ENCODE assay signal across 13 cellular contexts in the genomic region with DNA sequence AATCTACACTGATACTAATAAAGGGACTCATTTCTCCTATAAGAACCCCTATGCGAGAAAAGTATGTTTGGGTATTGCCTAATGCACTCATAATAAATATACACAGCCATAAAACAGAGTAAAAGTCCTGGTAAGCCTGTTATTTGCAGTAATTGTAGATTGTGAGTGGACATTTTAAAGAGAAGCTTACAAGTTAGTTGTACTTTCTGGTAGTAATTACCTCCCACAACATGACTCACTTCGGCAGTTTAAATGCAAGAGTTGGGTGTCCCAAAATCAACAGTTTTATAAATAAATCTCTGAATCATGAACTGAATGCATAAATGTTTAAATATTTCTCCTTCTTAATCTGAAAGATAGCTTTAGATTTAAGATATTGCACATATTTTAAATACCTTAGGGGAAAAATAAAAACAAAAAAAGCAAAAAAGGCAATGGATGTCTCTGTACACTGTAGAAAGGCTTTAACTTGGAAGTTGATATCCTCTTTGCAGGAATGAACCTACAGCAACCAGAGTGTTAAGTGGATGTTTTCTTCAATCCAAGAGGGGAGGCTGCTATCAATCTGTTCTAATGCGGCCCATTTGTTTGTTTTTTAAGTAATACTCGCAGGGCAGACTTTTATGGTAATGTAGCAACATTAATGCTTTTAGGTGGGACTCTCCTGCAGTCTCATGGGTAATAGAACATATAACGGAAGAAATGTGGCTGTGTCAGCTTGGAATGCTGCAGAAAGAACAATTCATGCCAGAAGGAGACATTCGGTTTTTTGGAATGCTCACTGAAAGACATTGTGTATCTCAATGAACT. TPM values are rescaled to one million over a fixed set of nuclear protein-coding genes. Genes with fewer than 3 reads are reported as not detected.
A peak's percentile ranks its signal among the peaks of the same experiment; 100 is the strongest.
DNase-seq lines count a peak whose midpoint lies in the region; ATAC-seq, FAIRE-seq and TF ChIP-seq lines count a peak whose summit lies in the region.
"Had no signal": no experiment of that assay in that cellular context is flagged by ENCODE, and none has a peak within 500 bp of the region (broad histone marks: within the 10 kb centered on the region; RNA-seq: fewer than 3 reads in every experiment).

No MANE protein-coding gene starts in this region.

- ATAC-seq in IMR-90 (ENCODE audit: low read depth) = peak; percentile 83
- ATAC-seq in HG02571 (IDR thresholded peaks at IDR 0.05; ENCODE audit: unreplicated experiment) = no peak
- no peak for ATAC-seq in esophagus mucosa

- H4K91ac ChIP-seq in IMR-90 (ENCODE audit: insufficient read depth, low read depth, low read length) = peak overlapping the region; percentile 16

- peaks cover 21% of the 10 kb centered on the region for H3K4me1 ChIP-seq in IMR-90 (ENCODE audit: control insufficient read depth, insufficient read depth, low read length)
- H3K4me1 ChIP-seq in endothelial cell of umbilical vein (ENCODE audit: control insufficient read depth, extremely low read depth, insufficient read depth, low read length) = no peaks in the 10 kb centered on the region
- H3K4me1 ChIP-seq: BLaER1 treated with 17β-estradiol and CSF1 and Interleukin-3, amounts not matched to agents 10 nM and 100 nM had no signal

- in situ Hi-C loops in IMR-90 (cut with MboI; ENCODE audit: low sequenced_read_pairs) = no loop called here

- H2AK5ac ChIP-seq in IMR-90 (ENCODE audit: low read depth, low read length) = no peak overlapping the region

- H3K9me3 Mint-ChIP-seq in nephron = no peaks in the 10 kb centered on the region
- H3K9me3 Mint-ChIP-seq: activated T-cell treated with anti-CD3 and anti-CD28 coated beads, Interleukin-2, amount 50 U/mL, for 24 hours had no signal

- peak overlapping the region; percentile 98 for H2BK20ac ChIP-seq in IMR-90 (ENCODE audit: low read depth, low read length)

- H3K9me3 ChIP-seq in AG04450 (ENCODE audit: control insufficient read depth, insufficient read depth, low read length) = no peaks in the 10 kb centered on the region
- no peaks in the 10 kb centered on the region for H3K9me3 ChIP-seq in IMR-90 (ENCODE audit: control insufficient read depth, insufficient read depth, low read length)
- H3K9me3 ChIP-seq in endothelial cell of umbilical vein (replicated peaks; ENCODE audit: control insufficient read depth, insufficient read depth, low read length) = no peaks in the 10 kb centered on the region
- H3K9me3 ChIP-seq: BLaER1 treated with 17β-estradiol and CSF1 and Interleukin-3, amounts not matched to agents 10 nM and 100 nM had no signal

- H4K5ac ChIP-seq in IMR-90 (ENCODE audit: low read depth, low read length) = peak overlapping the region; percentile 16; the same call in 1 of the 2 replicates

- no peak for TF ChIP-seq CTCF in AG04450 (IDR thresholded peaks at IDR 0.05; ENCODE audit: low read depth, low read length)
- no peak for TF ChIP-seq CTCF in IMR-90 (conservative IDR thresholded peaks at IDR 0.05; ENCODE audit: low read depth, low read length)
- TF ChIP-seq CTCF in endothelial cell of umbilical vein (IDR thresholded peaks at IDR 0.05; ENCODE audit: extremely low read depth in 1 of 2, insufficient read depth in 1 of 2, low read depth in 1 of 2, low read length in 2 of 2) = no peak
- no peak for TF ChIP-seq CTCF in nephron (IDR thresholded peaks at IDR 0.05; ENCODE audit: unreplicated experiment in 3 of 3)

- H2AFZ ChIP-seq in IMR-90 (replicated peaks; ENCODE audit: low read length, poor library complexity) = no peak overlapping the region
- peak overlapping the region; percentile 19 for H2AFZ ChIP-seq in endothelial cell of umbilical vein (ENCODE audit: low read depth, low read length)
- H2AFZ ChIP-seq: PC-9 had no signal

- peaks cover 14% of the 10 kb centered on the region for H3K9me1 ChIP-seq in IMR-90 (ENCODE audit: insufficient read depth, low read length)
- H3K9me1 ChIP-seq in endothelial cell of umbilical vein (replicated peaks; ENCODE audit: control insufficient read depth, extremely low read depth, insufficient read depth, low read length) = no peaks in the 10 kb centered on the region

- POLR2A ChIA-PET in AG04450 (lab: Yijun Ruan, JAX) = interaction anchor here (0.6 to 1.7 kb wide), 6 partner anchors 42 to 629 kb away, joined by 3 to 6 read pairs (median 5); partner anchors contain the start of gene ZNF438
- POLR2A ChIA-PET in IMR-90 (lab: Charles Lee; ENCODE audit: unreplicated experiment) = interaction anchor here (0.6 to 1.6 kb wide), 7 partner anchors 12 to 525 kb away, joined by 3 to 8 read pairs (median 3); no protein-coding TSS in a partner anchor
- POLR2A ChIA-PET in endothelial cell of umbilical vein (lab: Charles Lee) = no interaction called here

- peaks cover 10 to 34% of the 10 kb centered on the region in 2 experiments; a peak in 3 of 4 replicates for H3K79me1 ChIP-seq in IMR-90 (ENCODE audit: low read depth in 1 of 2, low read length in 2 of 2)

- H3K27me3 ChIP-seq in AG04450 (ENCODE audit: control insufficient read depth, insufficient read depth, low read length) (no peaks in the 10 kb centered on the region), IMR-90 (ENCODE audit: control insufficient read depth, insufficient read depth, low read length) (no peaks in the 10 kb centered on the region), endothelial cell of umbilical vein (ENCODE audit: control insufficient read depth in 2 of 2, insufficient read depth in 2 of 2, low read length in 2 of 2) (no peaks in the 10 kb centered on the region)
- H3K27me3 ChIP-seq: BLaER1 treated with 17β-estradiol and CSF1 and Interleukin-3, amounts not matched to agents 10 nM and 100 nM had no signal

- peak; percentile 4 for FAIRE-seq in endothelial cell of umbilical vein (lab: Jason Lieb, UNC)
- no peak for FAIRE-seq in GM19239 (lab: Jason Lieb, UNC)

- H3K9ac ChIP-seq in IMR-90 (ENCODE audit: low read depth, low read length) (peak overlapping the region; percentile 84; the same call in 1 of the 2 replicates), endothelial cell of umbilical vein (replicated peaks; ENCODE audit: extremely low read depth, insufficient read depth, low read length) (no peak overlapping the region)
- H3K9ac ChIP-seq: BLaER1 treated with 17β-estradiol and CSF1 and Interleukin-3, amounts not matched to agents 10 nM and 100 nM had no signal

- WGBS in IMR-90 (ENCODE audit: extremely low coverage in 2 of 2, insufficient read length in 1 of 2), 2 experiments = no CpG with 5 or more reads among the region's 6 CpGs

- H3K27ac Mint-ChIP-seq in nephron = peak overlapping the region; percentile 86 to 91 (median 89)
- H3K27ac Mint-ChIP-seq: activated T-cell treated with anti-CD3 and anti-CD28 coated beads, Interleukin-2, amount 50 U/mL, for 24 hours had no signal

- peak overlapping the region; percentile 62 for H3K27ac ChIP-seq in AG04450 (ENCODE audit: low read depth, low read length)
- H3K27ac ChIP-seq in IMR-90 (ENCODE audit: insufficient read depth, low read length) = peak overlapping the region; percentile 88
- H3K27ac ChIP-seq in endothelial cell of umbilical vein (ENCODE audit: insufficient read depth, low read depth, low read length) = no peak overlapping the region
- H3K27ac ChIP-seq: BLaER1 treated with 17β-estradiol and CSF1 and Interleukin-3, amounts not matched to agents 10 nM and 100 nM; PC-9 had no signal

- peak overlapping the region; percentile 98; the same call in 1 of the 2 replicates for H3K4ac ChIP-seq in IMR-90 (ENCODE audit: low read depth, low read length)

- peak overlapping the region; percentile 91; the same call in 1 of the 2 replicates for H3K18ac ChIP-seq in IMR-90 (ENCODE audit: low read depth, low read length)

- intact Hi-C loops in IMR-90 (cut with micrococcal nuclease) (loop anchor here (1.0 to 10.0 kb wide), 5 partner anchors 58 to 507 kb away; partner anchors contain the start of gene ZEB1), endothelial cell of umbilical vein (cut with micrococcal nuclease) (no loop called here)

- no peaks in the 10 kb centered on the region for H3K79me2 ChIP-seq in endothelial cell of umbilical vein (ENCODE audit: control insufficient read depth, insufficient read depth, low read length)

- BruUV-seq in IMR-90 (replicated peaks; lab: Mats Ljungman, UMichigan) = no TSS peak
- BruUV-seq in endothelial cell of umbilical vein (replicated peaks; lab: Mats Ljungman, UMichigan) = no TSS peak

- H3K14ac ChIP-seq in IMR-90 (replicated peaks; ENCODE audit: low read depth, low read length) = peak overlapping the region; percentile 90; the same call in 1 of the 2 replicates

- H3K4me3 ChIP-seq in AG04450 (ENCODE audit: low read depth, low read length) = peak overlapping the region; percentile 11
- no peak overlapping the region; the same call in 1 of the 2 replicates for H3K4me3 ChIP-seq in IMR-90 (ENCODE audit: insufficient read depth, low read depth, low read length)
- no peak overlapping the region for H3K4me3 ChIP-seq in endothelial cell of umbilical vein (replicated peaks in 1 of 3; ENCODE audit: insufficient read depth in 1 of 3, low read depth in 1 of 3, low read length in 3 of 3)
- H3K4me3 ChIP-seq: BLaER1 treated with 17β-estradiol and CSF1 and Interleukin-3, amounts not matched to agents 10 nM and 100 nM; PC-9 had no signal

- no peaks in the 10 kb centered on the region for H3K27me3 Mint-ChIP-seq in nephron (ENCODE audit: low read depth)

- no peaks in the 10 kb centered on the region for H3K36me3 Mint-ChIP-seq in nephron (ENCODE audit: low read depth)

- no peak; the same call in 1 of the 2 replicates for TF ChIP-seq RAD21 in IMR-90 (IDR thresholded peaks at IDR 0.05; ENCODE audit: low read length)

- H2BK5ac ChIP-seq in IMR-90 (ENCODE audit: low read depth, low read length, poor library complexity, severe bottlenecking) = peak overlapping the region; percentile 95

- H2BK15ac ChIP-seq in IMR-90 (ENCODE audit: low read depth, low read length) = 0 out of 3 replicates have a peak overlapping the region, but pooled peaks have one; percentile 3

- no peaks in the 10 kb centered on the region for H3K36me3 ChIP-seq in IMR-90 (ENCODE audit: control insufficient read depth, insufficient read depth, low read length)
- H3K36me3 ChIP-seq in endothelial cell of umbilical vein (ENCODE audit: control insufficient read depth in 2 of 2, extremely low read depth in 1 of 2, insufficient read depth in 2 of 2, low read length in 2 of 2) = no peaks in the 10 kb centered on the region
- H3K36me3 ChIP-seq: BLaER1 treated with 17β-estradiol and CSF1 and Interleukin-3, amounts not matched to agents 10 nM and 100 nM had no signal

- peak overlapping the region; percentile 58; the same call in 1 of the 2 replicates for H3K4me2 ChIP-seq in IMR-90 (ENCODE audit: low read depth, low read length)
- H3K4me2 ChIP-seq in endothelial cell of umbilical vein (ENCODE audit: insufficient read depth, low read length) = no peak overlapping the region
- H3K4me2 ChIP-seq: BLaER1 treated with 17β-estradiol and CSF1 and Interleukin-3, amounts not matched to agents 10 nM and 100 nM; PC-9 had no signal

- H4K8ac ChIP-seq in IMR-90 (ENCODE audit: low read depth in 2 of 2, low read length in 2 of 2) = peak overlapping the region; percentile 79 to 91; a peak in 3 of 4 replicates

- H2AK9ac ChIP-seq in IMR-90 (replicated peaks; ENCODE audit: low read depth, low read length, poor library complexity) = no peak overlapping the region

- H3K4me3 Mint-ChIP-seq in nephron = peak overlapping the region in 1 of 3 experiments; percentile 35
- H3K4me3 Mint-ChIP-seq: activated T-cell treated with anti-CD3 and anti-CD28 coated beads, Interleukin-2, amount 50 U/mL, for 24 hours had no signal

- peaks cover 37% of the 10 kb centered on the region for H3K4me1 Mint-ChIP-seq in nephron

- DNase-seq in AG04450 (ENCODE audit: low read depth, low spot score) = peak; percentile 81
- peak; percentile 94 for DNase-seq in IMR-90
- DNase-seq in endothelial cell of umbilical vein (ENCODE audit: low read depth, low spot score) = no peak
- DNase-seq in hippocampal formation (lab: John Stamatoyannopoulos, UW) = no peak
- DNase-seq in GM19239 (ENCODE audit: insufficient read length, low spot score) = no peak
- DNase-seq: activated T-cell treated with anti-CD3 and anti-CD28 coated beads, Interleukin-2, amount 50 U/mL, for 24 hours; NCI-H1436; PC-9; stimulated activated CD4-positive, alpha-beta T cell treated with anti-CD3 and anti-CD28 coated beads, Interleukin-2, amount 100 ng/mL, for 48 hours had no signal

- peak overlapping the region; percentile 100 for H2BK120ac ChIP-seq in IMR-90 (ENCODE audit: low read depth, low read length)

- peak overlapping the region; percentile 97 for H3K23ac ChIP-seq in IMR-90 (ENCODE audit: low read depth, low read length)

- H4K20me1 ChIP-seq in IMR-90 (ENCODE audit: insufficient read depth, low read length) = no peaks in the 10 kb centered on the region
- no peaks in the 10 kb centered on the region for H4K20me1 ChIP-seq in endothelial cell of umbilical vein (replicated peaks; ENCODE audit: control insufficient read depth, extremely low read depth, insufficient read depth, low read length)
- H4K20me1 ChIP-seq: BLaER1 treated with 17β-estradiol and CSF1 and Interleukin-3, amounts not matched to agents 10 nM and 100 nM had no signal

- CTCF ChIA-PET in AG04450 (lab: Charles Lee) (interaction anchor here (0.8 to 1.1 kb wide), 2 partner anchors 15 to 574 kb away, joined by 3 read pairs; no protein-coding TSS in a partner anchor), IMR-90 (lab: Yijun Ruan, JAX) (interaction anchor here (1.1 to 1.5 kb wide), 2 partner anchors 234 to 510 kb away, joined by 3 to 5 read pairs; no protein-coding TSS in a partner anchor), endothelial cell of umbilical vein (lab: Charles Lee) (no interaction called here)

- TF ChIP-seq POLR2A in IMR-90 (IDR thresholded peaks at IDR 0.05; ENCODE audit: low read depth, low read length) (no peak), endothelial cell of umbilical vein (IDR thresholded peaks at IDR 0.05; ENCODE audit: low read depth, low read length) (no peak)

- peak overlapping the region; percentile 98 for H3K56ac ChIP-seq in IMR-90 (ENCODE audit: extremely low read depth, insufficient read depth, low read length)

- dilution Hi-C loops in IMR-90 (cut with HindIII; ENCODE audit: low sequenced_read_pairs, unreplicated experiment) (no loop called here), endothelial cell of umbilical vein (cut with MboI; ENCODE audit: extremely low pct_ligation_motif_present, low sequenced_read_pairs) (no loop called here)

RNA-seq across cellular contexts. Expression of gene ZEB1, which starts 57.3 kb away (rescaled TPM):
- polyA plus RNA-seq in AG04450 (2011; rRNA removed) = 128 and 154 TPM in 2 replicates
- polyA minus RNA-seq in AG04450 (2011; rRNA and poly(A)+ RNA removed) = 224 and 338 TPM in 2 replicates
- 108 and 139 TPM in 2 replicates for total RNA-seq in IMR-90 (2012; rRNA removed)
- polyA plus RNA-seq in IMR-90 (2012; rRNA removed) = 21.7 and 23.7 TPM in 2 replicates
- polyA plus RNA-seq in IMR-90 (2012; cell fraction: cytosol; rRNA removed) = 5.6 and 6.0 TPM in 2 replicates
- 8.5 and 80.1 TPM in 2 replicates for polyA plus RNA-seq in IMR-90 (2012; cell fraction: nucleus; rRNA removed; ENCODE audit: low replicate concordance)
- 117 and 130 TPM in 2 replicates for total RNA-seq in endothelial cell of umbilical vein
- polyA plus RNA-seq in endothelial cell of umbilical vein = 16.2 and 19.8 TPM in 2 replicates
- 25.6 and 27.9 TPM in 2 replicates for polyA plus RNA-seq in endothelial cell of umbilical vein (2011; cell fraction: cytosol; rRNA removed)
- 147 and 165 TPM in 2 replicates for polyA plus RNA-seq in endothelial cell of umbilical vein (2011; cell fraction: nucleus; rRNA removed)
- polyA plus RNA-seq in endothelial cell of umbilical vein (2012) = 70.6 and 77.6 TPM in 2 replicates
- 125 and 132 TPM in 2 replicates for polyA minus RNA-seq in endothelial cell of umbilical vein
- polyA minus RNA-seq in endothelial cell of umbilical vein (2011; cell fraction: cytosol; rRNA and poly(A)+ RNA removed) = 8.4 TPM
- 450 and 456 TPM in 2 replicates for polyA minus RNA-seq in endothelial cell of umbilical vein (2011; cell fraction: nucleus; rRNA and poly(A)+ RNA removed)
- total RNA-seq in esophagus mucosa = 5.0 TPM

Comparison
In these comparisons a context has a peak if more than half of its experiments do, and no peak if none do; other contexts are left out.
1. DNase-seq: peak in AG04450 (single experiment) and IMR-90 (single experiment); none in endothelial cell of umbilical vein (single experiment), hippocampal formation (0 of 2) and GM19239 (single experiment).
2. RNA of gene ZEB1, which starts 57.3 kb away (total RNA-seq): 117 to 130 TPM in endothelial cell of umbilical vein and 108 to 139 TPM in IMR-90; 5.0 TPM in esophagus mucosa (single experiment); every median in the first group is over 10 times any median in the second.